ENCODE assay signal across 21 cellular contexts in the genomic region with DNA sequence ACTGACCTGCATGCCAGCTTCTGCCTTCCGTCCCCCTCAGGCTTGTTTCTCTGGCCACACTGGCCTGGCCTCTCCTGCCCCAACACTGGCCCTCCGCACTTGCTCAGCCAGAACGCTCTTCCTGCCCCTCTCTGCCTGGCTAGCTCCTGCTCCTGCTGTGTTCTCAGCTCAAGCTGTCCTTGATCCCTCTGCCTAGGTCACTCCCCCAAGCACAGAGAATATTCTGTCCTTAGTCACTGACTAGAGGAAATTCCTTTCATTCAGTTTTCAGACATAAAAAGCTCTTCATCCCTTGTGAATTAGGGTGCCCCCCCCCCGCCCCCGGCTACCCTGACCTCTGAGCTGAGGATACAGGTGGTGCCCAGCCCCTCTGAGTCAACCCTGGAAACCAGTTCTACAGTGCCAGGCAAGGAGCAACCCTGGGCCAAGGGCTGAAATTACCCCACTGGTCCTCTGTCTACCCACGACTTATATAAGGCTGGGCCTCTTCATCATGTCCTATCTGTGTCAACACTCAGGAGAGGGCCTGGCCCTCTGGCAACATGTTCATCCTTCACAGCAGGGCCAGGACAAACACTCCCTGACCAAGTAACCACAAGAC. TPM values are rescaled to one million over a fixed set of nuclear protein-coding genes. Genes with fewer than 3 reads are reported as not detected.
A peak's percentile ranks its signal among the peaks of the same experiment; 100 is the strongest.
DNase-seq lines count a peak whose midpoint lies in the region; ATAC-seq and TF ChIP-seq lines count a peak whose summit lies in the region.
"Had no signal": no experiment of that assay in that cellular context is flagged by ENCODE, and none has a peak within 500 bp of the region (broad histone marks: within the 10 kb centered on the region; RNA-seq: fewer than 3 reads in every experiment).

No MANE protein-coding gene starts in this region.

- H3K4me1 ChIP-seq in HUES6 (ENCODE audit: control insufficient read depth, insufficient read depth, low read length) (peaks cover 16% of the 10 kb centered on the region), osteoblast (ENCODE audit: insufficient read depth, low read length) (peaks cover 5% of the 10 kb centered on the region)
- H3K4me1 ChIP-seq: vagina had no signal

- no peaks in the 10 kb centered on the region for H3K27me3 ChIP-seq in HUES6 (ENCODE audit: control insufficient read depth, insufficient read depth, low read length)
- peaks cover 12% of the 10 kb centered on the region for H3K27me3 ChIP-seq in osteoblast (ENCODE audit: insufficient read depth, low read length)
- H3K27me3 ChIP-seq: hepatocyte, vagina had no signal

- in situ Hi-C loops in GM13976 (cut with MboI; ENCODE audit: low sequenced_read_pairs, unreplicated experiment), result no loop called here

- no peak overlapping the region for H3K9ac ChIP-seq in HUES6 (ENCODE audit: low read length)

- no peaks in the 10 kb centered on the region for H4K20me1 ChIP-seq in osteoblast (ENCODE audit: insufficient read depth, low read length)

- no peak overlapping the region for H2AFZ ChIP-seq in osteoblast (ENCODE audit: low read length)
- H2AFZ ChIP-seq: hepatocyte had no signal

- no peaks in the 10 kb centered on the region for H3K79me2 ChIP-seq in osteoblast (ENCODE audit: insufficient read depth, low read length)
- H3K79me2 ChIP-seq: hepatocyte had no signal

- TF ChIP-seq CTCF in choroid plexus epithelial cell (conservative IDR thresholded peaks at IDR 0.05; ENCODE audit: low read depth, low read length) (no peak), osteoblast (IDR thresholded peaks at IDR 0.05; ENCODE audit: extremely low read depth, low read depth, low read length) (no peak), GM13976 (IDR thresholded peaks at IDR 0.05; ENCODE audit: borderline replicate concordance, control extremely low read depth, extremely low read depth, insufficient read depth, missing control alignments) (no peak)

- H3K27ac ChIP-seq in HUES6 (ENCODE audit: low read depth, low read length) (peak overlapping the region; percentile 17; the same call in 1 of the 2 replicates), osteoblast (ENCODE audit: low read depth, low read length) (no peak overlapping the region)
- H3K27ac ChIP-seq: coronary artery, hepatocyte, vagina had no signal

- DNase-seq in NCI-H510A treated with DMSO at 0.1 percent for 48 hours (lab: John Stamatoyannopoulos, UW) (peak; percentile 16), NCI-H510A (lab: John Stamatoyannopoulos, UW) (no peak), choroid plexus epithelial cell (ENCODE audit: low read depth) (peak; percentile 48), osteoblast (ENCODE audit: insufficient read length, low spot score, missing footprints) (peak; percentile 76), GM13976 (ENCODE audit: low spot score) (no peak)
- DNase-seq: activated CD4-positive, alpha-beta T cell treated with anti-CD3 and anti-CD28 coated beads for 1 hour; Calu3; NCI-H1436 treated with DMSO at 0.1 percent for 48 hours; NCI-H226; occipital lobe; substantia nigra had no signal

- H3K4me3 ChIP-seq in HUES6 (ENCODE audit: low read depth, low read length), result no peak overlapping the region
- H3K4me3 ChIP-seq in choroid plexus epithelial cell (ENCODE audit: low read depth, low read length), result no peak overlapping the region
- no peak overlapping the region for H3K4me3 ChIP-seq in osteoblast (ENCODE audit: insufficient read depth, low read length)
- H3K4me3 ChIP-seq: coronary artery, hepatocyte, K562, lung, vagina had no signal

- H3K9me3 ChIP-seq in HUES6 (ENCODE audit: control insufficient read depth, insufficient read depth, low read depth, low read length) (no peaks in the 10 kb centered on the region), osteoblast (ENCODE audit: low read depth, low read length) (no peaks in the 10 kb centered on the region)
- H3K9me3 ChIP-seq: vagina had no signal

- no peak overlapping the region for H3K4me2 ChIP-seq in osteoblast (ENCODE audit: insufficient read depth, low read length)
- H3K4me2 ChIP-seq: hepatocyte had no signal

- H3K36me3 ChIP-seq in HUES6 (ENCODE audit: control insufficient read depth, insufficient read depth, low read length), result no peaks in the 10 kb centered on the region
- no peaks in the 10 kb centered on the region for H3K36me3 ChIP-seq in osteoblast (ENCODE audit: insufficient read depth, low read length)
- H3K36me3 ChIP-seq: vagina had no signal

- ATAC-seq in GM21367 (IDR thresholded peaks at IDR 0.05; ENCODE audit: unreplicated experiment), result no peak
- no peak for ATAC-seq in GM19397 (IDR thresholded peaks at IDR 0.05; ENCODE audit: unreplicated experiment)
- ATAC-seq: activated naive CD4-positive, alpha-beta T cell treated with anti-CD3 and anti-CD28 coated beads, Interleukin-2, amount 50 U/mL, for 72 hours; K562 had no signal

RNA-seq across cellular contexts. Expression of gene SGPL1, which starts 6.6 kb away (rescaled TPM):
- 46.6 and 47.4 TPM in 2 replicates for total RNA-seq in osteoblast

RNA-seq across cellular contexts. Expression of gene TBATA, which starts 23.9 kb away (rescaled TPM):
- not detected in 2 replicates for total RNA-seq in osteoblast
- total RNA-seq: activated naive CD4-positive, alpha-beta T cell treated with anti-CD3 and anti-CD28 coated beads, Interleukin-2, amount 50 U/mL, for 72 hours; Calu3; hepatocyte; K562; lung; myocyte; occipital lobe; vagina had no signal

Comparison
In these comparisons a context has a peak if more than half of its experiments do, and no peak if none do; other contexts are left out.
1. DNase-seq: peak in NCI-H510A treated with DMSO at 0.1 percent for 48 hours (single experiment), choroid plexus epithelial cell (single experiment) and osteoblast (single experiment); none in NCI-H510A (single experiment) and GM13976 (single experiment).